19 cellular contexts compared by ENCODE assay signal in genomic region chr15:100234158-100235029, GRCh38.
DNase-seq lines count a peak whose midpoint lies in the region; ATAC-seq and TF ChIP-seq lines count a peak whose summit lies in the region.
"Had no signal": no experiment of that assay in that cellular context is flagged by ENCODE, and none has a peak within 500 bp of the region (broad histone marks: within the 10 kb centered on the region; RNA-seq: fewer than 3 reads in every experiment).

No MANE protein-coding gene starts in this region.

- H3K79me2 ChIP-seq in neural progenitor cell (ENCODE audit: low read depth): no peaks in the 10 kb centered on the region

- no peaks in the 10 kb centered on the region for H3F3A ChIP-seq in neural progenitor cell (ENCODE audit: low read depth)

- ATAC-seq in Right ventricle myocardium superior (ENCODE audit: poor library complexity) (peak; percentile 92), HG02763 (IDR thresholded peaks at IDR 0.05; ENCODE audit: unreplicated experiment) (no peak), GM21447 (IDR thresholded peaks at IDR 0.05; ENCODE audit: unreplicated experiment) (no peak), natural killer cell (no peak)
- ATAC-seq: activated CD4-positive, alpha-beta T cell treated with anti-CD3 and anti-CD28 coated beads for 36 hours; stimulated activated naive CD8-positive, alpha-beta T cell treated with anti-CD3 and anti-CD28 coated beads, Interleukin-15, amount 100 ng/mL, for 72 hours had no signal

- TF ChIP-seq CTCF in C4-2B (conservative IDR thresholded peaks at IDR 0.05) (no peak), neural progenitor cell (IDR thresholded peaks at IDR 0.05) (no peak), natural killer cell (IDR thresholded peaks at IDR 0.05) (no peak)

- peaks cover 6% of the 10 kb centered on the region for H3K4me1 Mint-ChIP-seq in neural progenitor cell
- H3K4me1 Mint-ChIP-seq in natural killer cell: peaks cover 11 to 12% of the 10 kb centered on the region in 2 donors

- H3K36me3 Mint-ChIP-seq in neural progenitor cell (no peaks in the 10 kb centered on the region), natural killer cell (no peaks in the 10 kb centered on the region)

- H3K4me2 ChIP-seq in neural progenitor cell: no peak overlapping the region

- no peaks in the 10 kb centered on the region for H3K9me3 ChIP-seq in neural progenitor cell (ENCODE audit: low read depth)

- H3K9me3 Mint-ChIP-seq in neural progenitor cell: no peaks in the 10 kb centered on the region
- H3K9me3 Mint-ChIP-seq in natural killer cell: no peaks in the 10 kb centered on the region
- H3K9me3 Mint-ChIP-seq: CD8-positive, alpha-beta memory T cell; neural crest cell; stimulated activated naive CD8-positive, alpha-beta T cell treated with anti-CD3 and anti-CD28 coated beads, Interleukin-15, amount 100 ng/mL, for 72 hours had no signal

- no peak overlapping the region for H3K4me3 ChIP-seq in neural progenitor cell
- H3K4me3 ChIP-seq: SK-N-MC had no signal

- DNase-seq in astrocyte of the hippocampus (ENCODE audit: low read depth, low spot score) (peak; percentile 39), Right ventricle myocardium superior (peak; percentile 79), neural progenitor cell (ENCODE audit: low spot score) (no peak), NAMALWA (ENCODE audit: low spot score) (no peak), natural killer cell (no peak)
- DNase-seq: activated CD4-positive, alpha-beta T cell treated with anti-CD3 and anti-CD28 coated beads for 36 hours; amniotic stem cell; CD8-positive, alpha-beta memory T cell; DND-41; NCI-H1105; NCI-H526 treated with DMSO at 0.1 percent for 48 hours; stimulated activated CD4-positive, alpha-beta T cell treated with anti-CD3 and anti-CD28 coated beads, Interleukin-1b, Interleukin-23, amount 100 ng/mL, for 48 hours; stimulated activated naive CD8-positive, alpha-beta T cell treated with anti-CD3 and anti-CD28 coated beads, Interleukin-15, amount 100 ng/mL, for 72 hours had no signal

- H3K27me3 ChIP-seq in neural progenitor cell: no peaks in the 10 kb centered on the region

- H3K27ac Mint-ChIP-seq in neural progenitor cell (peak overlapping the region; percentile 62), natural killer cell (no peak overlapping the region)
- H3K27ac Mint-ChIP-seq: activated CD4-positive, alpha-beta T cell treated with anti-CD3 and anti-CD28 coated beads for 36 hours; dendritic cell treated with granulocyte-macrophage colony-stimulating factor and Interleukin-4, amounts not matched to agents 40 ng/mL and 50 ng/mL, for 4 days had no signal

- intact Hi-C loops in Right ventricle myocardium superior (cut with DNase I): no loop called here
- intact Hi-C loops in natural killer cell (cut with micrococcal nuclease): no loop called here

- H3K27me3 Mint-ChIP-seq in neural progenitor cell (ENCODE audit: insufficient read depth, low read depth): peaks cover 8% of the 10 kb centered on the region
- H3K27me3 Mint-ChIP-seq in natural killer cell (ENCODE audit: low read depth in 2 of 2): peaks cover 12 to 17% of the 10 kb centered on the region in 2 donors
- H3K27me3 Mint-ChIP-seq: activated CD4-positive, alpha-beta T cell treated with anti-CD3 and anti-CD28 coated beads for 36 hours; dendritic cell treated with granulocyte-macrophage colony-stimulating factor and Interleukin-4, amounts not matched to agents 40 ng/mL and 50 ng/mL, for 4 days had no signal

- no peaks in the 10 kb centered on the region for H3K36me3 ChIP-seq in neural progenitor cell

- H3K4me1 ChIP-seq in neural progenitor cell: no peaks in the 10 kb centered on the region

- H3K27ac ChIP-seq in C4-2B: peak overlapping the region; percentile 5; the same call in 1 of the 2 replicates
- H3K27ac ChIP-seq in neural progenitor cell: no peak overlapping the region
- H3K27ac ChIP-seq: SK-N-MC had no signal

- no peak overlapping the region for H3K9ac ChIP-seq in neural progenitor cell

- no peaks in the 10 kb centered on the region for H4K20me1 ChIP-seq in neural progenitor cell (ENCODE audit: low read depth)

- H3K4me3 Mint-ChIP-seq in neural progenitor cell (no peak overlapping the region), natural killer cell (no peak overlapping the region)
- H3K4me3 Mint-ChIP-seq: activated CD4-positive, alpha-beta T cell treated with anti-CD3 and anti-CD28 coated beads for 36 hours; CD8-positive, alpha-beta memory T cell; dendritic cell treated with granulocyte-macrophage colony-stimulating factor and Interleukin-4, amounts not matched to agents 40 ng/mL and 50 ng/mL, for 4 days; neural crest cell; stimulated activated naive CD8-positive, alpha-beta T cell treated with anti-CD3 and anti-CD28 coated beads, Interleukin-15, amount 100 ng/mL, for 72 hours had no signal

- no peak overlapping the region for H2AFZ ChIP-seq in neural progenitor cell (replicated peaks)

Comparison
In these comparisons a context has a peak if more than half of its experiments do, and no peak if none do; other contexts are left out.
1. DNase-seq: peak in astrocyte of the hippocampus (single experiment) and Right ventricle myocardium superior (single experiment); none in neural progenitor cell (single experiment), NAMALWA (single experiment) and natural killer cell (single experiment).